Comparison of ENCODE assay signal across 9 cellular contexts in the genomic region with DNA sequence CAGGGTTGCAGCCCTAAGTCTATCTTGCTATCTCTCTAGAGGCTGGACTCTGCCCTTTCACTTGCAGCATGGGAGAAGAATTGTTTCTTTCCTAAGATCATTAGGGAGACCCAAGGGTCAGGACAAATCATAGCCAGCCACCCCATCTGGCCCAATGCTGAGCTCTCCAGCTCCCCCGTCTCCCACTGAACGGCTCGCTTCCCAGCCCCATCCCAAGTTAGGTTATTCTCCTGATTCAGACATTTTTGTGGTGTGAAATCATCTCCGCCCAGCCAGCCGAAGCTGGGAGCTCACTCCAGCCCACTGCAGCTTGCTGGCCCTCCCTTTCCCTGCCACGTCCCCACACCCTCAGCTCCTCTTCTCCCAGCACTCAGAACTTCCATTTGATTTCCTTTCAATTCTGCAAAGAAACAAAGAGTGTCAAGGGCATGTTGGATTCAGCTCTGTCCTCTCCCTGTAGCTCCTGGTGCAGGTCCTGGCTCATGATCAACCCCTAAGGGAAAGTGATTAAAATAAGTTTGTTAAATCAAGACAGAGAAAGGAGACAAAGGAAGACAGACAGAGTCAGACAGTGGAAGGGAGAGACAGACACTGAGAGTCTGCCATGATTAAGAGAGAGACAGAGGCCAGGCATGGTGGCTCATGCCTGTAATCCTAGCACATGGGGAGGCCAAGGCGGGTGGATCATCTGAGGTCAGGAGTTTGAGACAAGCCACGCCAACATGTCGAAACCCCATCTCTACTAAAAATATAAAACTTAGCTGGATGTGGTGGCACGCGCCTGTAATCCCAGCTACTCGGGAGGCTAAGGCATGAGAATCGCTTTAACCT. TPM values are rescaled to one million over a fixed set of nuclear protein-coding genes. Genes with fewer than 3 reads are reported as not detected.
DNase-seq lines count a peak whose midpoint lies in the region; ATAC-seq and TF ChIP-seq lines count a peak whose summit lies in the region.
"Had no signal": no experiment of that assay in that cellular context is flagged by ENCODE, and none has a peak within 500 bp of the region (broad histone marks: within the 10 kb centered on the region; RNA-seq: fewer than 3 reads in every experiment).

No MANE protein-coding gene starts in this region.

- peak; percentile 71 for ATAC-seq in body of pancreas

- H3K4me2 ChIP-seq in skeletal muscle satellite cell (ENCODE audit: low read length), result peak overlapping the region; percentile 65

- no peak for TF ChIP-seq CTCF in body of pancreas (IDR thresholded peaks at IDR 0.05)

- peak; percentile 88 for DNase-seq in GOT3 (lab: John Stamatoyannopoulos, UW)
- peak; percentile 19 to 57 (median 32) for DNase-seq in body of pancreas
- DNase-seq in NCI-H510A treated with DMSO at 0.1 percent for 48 hours (lab: John Stamatoyannopoulos, UW), result no peak
- DNase-seq in activated gamma-delta T cell (lab: John Stamatoyannopoulos, UW), result no peak
- no peak for DNase-seq in activated CD4-positive, alpha-beta T cell treated with anti-CD3 and anti-CD28 coated beads for 48 hours
- DNase-seq in DMS153 treated with DMSO at 0.1 percent for 48 hours (lab: John Stamatoyannopoulos, UW; ENCODE audit: unreplicated experiment), result no peak

- H3K4me1 ChIP-seq in body of pancreas, result no peaks in the 10 kb centered on the region
- H3K4me1 ChIP-seq in iPS-15b (ENCODE audit: control insufficient read depth, insufficient read depth, low read length), result peaks cover 10% of the 10 kb centered on the region
- H3K4me1 ChIP-seq in skeletal muscle satellite cell (ENCODE audit: control insufficient read depth, insufficient read depth, low read length), result peaks cover 54% of the 10 kb centered on the region

- intact Hi-C loops in body of pancreas (cut with DNase I), result no loop called here

- no peak for TF ChIP-seq POLR2A in body of pancreas (IDR thresholded peaks at IDR 0.05)

- no peak overlapping the region for H3K4me3 ChIP-seq in body of pancreas
- H3K4me3 ChIP-seq in iPS-15b (ENCODE audit: low read depth, low read length), result no peak overlapping the region
- H3K4me3 ChIP-seq in skeletal muscle satellite cell (ENCODE audit: low read length), result peak overlapping the region; percentile 11

- WGBS in body of pancreas, 2 donors, result 68 to 75% methylated on average over 13 of the region's 13 CpGs

- no peaks in the 10 kb centered on the region for H3K9me3 ChIP-seq in body of pancreas
- H3K9me3 ChIP-seq in iPS-15b (ENCODE audit: control insufficient read depth, insufficient read depth, low read length), result no peaks in the 10 kb centered on the region
- no peaks in the 10 kb centered on the region for H3K9me3 ChIP-seq in skeletal muscle satellite cell (replicated peaks; ENCODE audit: low read length)
- H3K9me3 ChIP-seq: neutrophil had no signal

- peak overlapping the region in 2 of 4 donors; percentile 5 to 36 for H3K27ac ChIP-seq in body of pancreas
- H3K27ac ChIP-seq: neutrophil had no signal

- H3K36me3 ChIP-seq in body of pancreas (replicated peaks in 1 of 2; ENCODE audit: insufficient read depth in 1 of 2, low read depth in 2 of 2) (no peaks in the 10 kb centered on the region), iPS-15b (ENCODE audit: control insufficient read depth, insufficient read depth, low read length) (no peaks in the 10 kb centered on the region), skeletal muscle satellite cell (ENCODE audit: insufficient read depth, low read length) (no peaks in the 10 kb centered on the region)
- H3K36me3 ChIP-seq: neutrophil had no signal

- H3K27me3 ChIP-seq in body of pancreas (no peaks in the 10 kb centered on the region), iPS-15b (ENCODE audit: control insufficient read depth, insufficient read depth, low read length) (no peaks in the 10 kb centered on the region), skeletal muscle satellite cell (ENCODE audit: control insufficient read depth, insufficient read depth, low read length) (no peaks in the 10 kb centered on the region)
- H3K27me3 ChIP-seq: neutrophil had no signal

- H3K9ac ChIP-seq in iPS-15b (ENCODE audit: low read depth, low read length) (peak overlapping the region; percentile 9), skeletal muscle satellite cell (ENCODE audit: low read depth, low read length) (peak overlapping the region; percentile 83)

RNA-seq across cellular contexts. Expression of a gene that starts 12.6 kb away (rescaled TPM):
- 100 to 1,000 TPM in 1 of 2 donors, 10 to 100 TPM in 1; 76.0 to 168 TPM for total RNA-seq in body of pancreas
- 652 and 1,273 TPM in 2 replicates for total RNA-seq in skeletal muscle satellite cell (2012; rRNA removed)

RNA-seq across cellular contexts. Expression of a gene that starts 59.1 kb away (rescaled TPM):
- total RNA-seq in body of pancreas, result 10 to 100 TPM in 1 of 2 donors, 1 to 10 TPM in 1; 6.3 to 39.7 TPM
- total RNA-seq in skeletal muscle satellite cell (2012; rRNA removed), result 81.4 and 100 TPM in 2 replicates

Comparison
In these comparisons a context has a peak if more than half of its experiments do, and no peak if none do; other contexts are left out.
1. DNase-seq: peak in GOT3 (single experiment) and body of pancreas (4 of 4); none in NCI-H510A treated with DMSO at 0.1 percent for 48 hours (single experiment), activated gamma-delta T cell (single experiment), activated CD4-positive, alpha-beta T cell treated with anti-CD3 and anti-CD28 coated beads for 48 hours (single experiment) and DMS153 treated with DMSO at 0.1 percent for 48 hours (single experiment).